Comparison of ENCODE assay signal across 11 cellular contexts in the genomic region with DNA sequence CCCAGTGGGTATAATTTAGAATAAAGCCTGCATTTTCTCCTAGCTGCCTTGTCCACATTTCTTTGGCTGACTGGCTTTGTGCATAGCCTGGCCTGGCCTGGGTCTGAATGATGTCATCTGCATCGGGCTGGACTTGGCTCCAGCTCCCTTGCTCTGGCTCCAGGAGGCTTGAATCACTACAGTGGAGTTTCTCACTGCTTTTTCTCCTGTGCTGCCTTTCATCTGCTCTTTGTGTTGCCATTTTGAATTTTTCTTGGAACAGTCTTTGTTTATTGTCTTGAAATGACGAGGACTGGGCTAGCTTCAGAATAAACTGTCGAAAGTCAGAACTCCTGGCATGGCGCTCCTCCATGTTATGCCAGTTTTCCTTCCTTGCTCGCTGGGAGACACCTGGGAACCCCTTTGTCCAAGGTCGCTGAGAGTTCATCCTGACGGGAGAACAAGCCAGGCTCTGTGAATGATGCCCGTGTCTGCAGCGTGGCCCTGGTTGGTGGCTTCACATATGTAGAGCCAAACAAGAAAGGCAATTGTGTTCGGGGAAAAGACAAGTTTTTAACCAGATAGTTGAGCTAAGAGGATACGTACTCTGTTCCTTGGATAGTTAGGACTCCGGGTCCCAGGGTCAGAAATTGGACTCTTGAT.
A peak's percentile ranks its signal among the peaks of the same experiment; 100 is the strongest.
DNase-seq lines count a peak whose midpoint lies in the region; ATAC-seq and TF ChIP-seq lines count a peak whose summit lies in the region.
"Had no signal": no experiment of that assay in that cellular context is flagged by ENCODE, and none has a peak within 500 bp of the region (broad histone marks: within the 10 kb centered on the region; RNA-seq: fewer than 3 reads in every experiment).

No MANE protein-coding gene starts in this region.

- WGBS in smooth muscle cell (ENCODE audit: low lambda C conversion rate), result 90% methylated on average over 12 of the region's 12 CpGs

- H4K20me1 ChIP-seq in osteoblast (ENCODE audit: insufficient read depth, low read length) (no peaks in the 10 kb centered on the region), smooth muscle cell (ENCODE audit: low read depth) (no peaks in the 10 kb centered on the region)

- CTCF ChIA-PET in AG04450 (lab: Charles Lee), result no interaction called here

- H3K4me3 Mint-ChIP-seq in naive thymus-derived CD8-positive, alpha-beta T cell, result no peak overlapping the region
- H3K4me3 Mint-ChIP-seq: activated naive CD8-positive, alpha-beta T cell treated with anti-CD3 and anti-CD28 coated beads, Interleukin-2, amount 10 ng/mL, durations not matched to agents 7 days and 5 days had no signal

- H3K4me3 ChIP-seq in AG04450 (ENCODE audit: low read depth, low read length), result no peak overlapping the region
- no peak overlapping the region for H3K4me3 ChIP-seq in osteoblast (ENCODE audit: insufficient read depth, low read length)
- H3K4me3 ChIP-seq in smooth muscle cell, result no peak overlapping the region

- H3K9me3 Mint-ChIP-seq in naive thymus-derived CD8-positive, alpha-beta T cell, result peaks cover 0 to 16% (median 3%) of the 10 kb centered on the region in 9 donors

- H3K9me3 ChIP-seq in AG04450 (ENCODE audit: control insufficient read depth, insufficient read depth, low read length) (no peaks in the 10 kb centered on the region), osteoblast (ENCODE audit: low read depth, low read length) (no peaks in the 10 kb centered on the region), smooth muscle cell (replicated peaks; ENCODE audit: low read depth) (no peaks in the 10 kb centered on the region)
- H3K9me3 ChIP-seq: neutrophil had no signal

- no peak overlapping the region for H3K27ac ChIP-seq in AG04450 (ENCODE audit: low read depth, low read length)
- H3K27ac ChIP-seq in angular gyrus (ENCODE audit: low read depth, low read length), result peak overlapping the region; percentile 40
- no peak overlapping the region for H3K27ac ChIP-seq in osteoblast (ENCODE audit: low read depth, low read length)
- H3K27ac ChIP-seq in smooth muscle cell (ENCODE audit: low read depth), result no peak overlapping the region
- H3K27ac ChIP-seq: 22Rv1, neutrophil had no signal

- ATAC-seq in Right ventricle myocardium inferior, result peak; percentile 98
- no peak for ATAC-seq in GM18861 (IDR thresholded peaks at IDR 0.05; ENCODE audit: unreplicated experiment)
- ATAC-seq in naive thymus-derived CD8-positive, alpha-beta T cell, result no peak

- POLR2A ChIA-PET in AG04450 (lab: Yijun Ruan, JAX), result no interaction called here
- POLR2A ChIA-PET in naive thymus-derived CD8-positive, alpha-beta T cell (lab: Charles Lee), result interaction anchor here (0.6 kb wide), 1 partner anchor 353 kb away, joined by 4 read pairs; no protein-coding TSS in a partner anchor

- H3K27me3 ChIP-seq in AG04450 (ENCODE audit: control insufficient read depth, insufficient read depth, low read length) (no peaks in the 10 kb centered on the region), osteoblast (ENCODE audit: insufficient read depth, low read length) (no peaks in the 10 kb centered on the region), smooth muscle cell (ENCODE audit: low read depth) (no peaks in the 10 kb centered on the region)
- H3K27me3 ChIP-seq: neutrophil had no signal

- no peaks in the 10 kb centered on the region for H3F3A ChIP-seq in smooth muscle cell (ENCODE audit: low read depth)

- H3K4me1 ChIP-seq in osteoblast (ENCODE audit: insufficient read depth, low read length), result no peaks in the 10 kb centered on the region
- H3K4me1 ChIP-seq in smooth muscle cell (ENCODE audit: low read depth), result no peaks in the 10 kb centered on the region

- no peaks in the 10 kb centered on the region for H3K36me3 Mint-ChIP-seq in naive thymus-derived CD8-positive, alpha-beta T cell
- H3K36me3 Mint-ChIP-seq: activated naive CD8-positive, alpha-beta T cell treated with anti-CD3 and anti-CD28 coated beads, Interleukin-2, amount 10 ng/mL, durations not matched to agents 7 days and 5 days had no signal

- intact Hi-C loops in Right ventricle myocardium inferior (cut with DNase I), result no loop called here

- H3K27ac Mint-ChIP-seq in naive thymus-derived CD8-positive, alpha-beta T cell, result no peak overlapping the region
- H3K27ac Mint-ChIP-seq: activated naive CD8-positive, alpha-beta T cell treated with anti-CD3 and anti-CD28 coated beads, Interleukin-2, amount 10 ng/mL, durations not matched to agents 7 days and 5 days had no signal

- DNase-seq in AG04450 (ENCODE audit: low read depth, low spot score) (peak; percentile 29), Right ventricle myocardium inferior (ENCODE audit: missing footprints) (no peak), osteoblast (ENCODE audit: insufficient read length, low spot score, missing footprints) (peak; percentile 88), smooth muscle cell (lab: John Stamatoyannopoulos, UW; ENCODE audit: unreplicated experiment) (no peak), NCI-H2107 (lab: John Stamatoyannopoulos, UW) (no peak)
- no peak for DNase-seq in naive thymus-derived CD8-positive, alpha-beta T cell
- DNase-seq: activated naive CD8-positive, alpha-beta T cell treated with anti-CD3 and anti-CD28 coated beads, Interleukin-2, amount 10 ng/mL, durations not matched to agents 7 days and 5 days had no signal

- H3K9ac ChIP-seq in smooth muscle cell (ENCODE audit: low read depth), result no peak overlapping the region

- no peak for TF ChIP-seq CTCF in AG04450 (IDR thresholded peaks at IDR 0.05; ENCODE audit: low read depth, low read length)
- no peak for TF ChIP-seq CTCF in osteoblast (IDR thresholded peaks at IDR 0.05; ENCODE audit: extremely low read depth, low read depth, low read length)
- no peak for TF ChIP-seq CTCF in smooth muscle cell (IDR thresholded peaks at IDR 0.05; ENCODE audit: borderline replicate concordance, insufficient read depth, poor library complexity, severe bottlenecking)

- no peaks in the 10 kb centered on the region for H3K79me2 ChIP-seq in osteoblast (ENCODE audit: insufficient read depth, low read length)
- H3K79me2 ChIP-seq in smooth muscle cell (ENCODE audit: low read depth), result no peaks in the 10 kb centered on the region

- peak overlapping the region; percentile 65 for H3K4me2 ChIP-seq in osteoblast (ENCODE audit: insufficient read depth, low read length)
- no peak overlapping the region for H3K4me2 ChIP-seq in smooth muscle cell

- H3K36me3 ChIP-seq in osteoblast (ENCODE audit: insufficient read depth, low read length) (no peaks in the 10 kb centered on the region), smooth muscle cell (ENCODE audit: low read depth) (no peaks in the 10 kb centered on the region)
- H3K36me3 ChIP-seq: neutrophil had no signal

- peak overlapping the region; percentile 80 for H2AFZ ChIP-seq in osteoblast (ENCODE audit: low read length)
- no peak overlapping the region for H2AFZ ChIP-seq in smooth muscle cell (ENCODE audit: low read depth)

- no peaks in the 10 kb centered on the region for H3K4me1 Mint-ChIP-seq in naive thymus-derived CD8-positive, alpha-beta T cell
- H3K4me1 Mint-ChIP-seq: activated naive CD8-positive, alpha-beta T cell treated with anti-CD3 and anti-CD28 coated beads, Interleukin-2, amount 10 ng/mL, durations not matched to agents 7 days and 5 days had no signal

- peaks cover 0 to 3% (median 0%) of the 10 kb centered on the region in 5 donors for H3K27me3 Mint-ChIP-seq in naive thymus-derived CD8-positive, alpha-beta T cell
- H3K27me3 Mint-ChIP-seq: activated naive CD8-positive, alpha-beta T cell treated with anti-CD3 and anti-CD28 coated beads, Interleukin-2, amount 10 ng/mL, durations not matched to agents 7 days and 5 days had no signal

Comparison
In these comparisons a context has a peak if more than half of its experiments do, and no peak if none do; other contexts are left out.
1. DNase-seq: peak in AG04450 (single experiment) and osteoblast (single experiment); none in Right ventricle myocardium inferior (single experiment), smooth muscle cell (single experiment), NCI-H2107 (single experiment) and naive thymus-derived CD8-positive, alpha-beta T cell (0 of 10).